In genomic region chr19:2944775-2945574, GRCh38 we compare ENCODE assay signal across 8 cellular contexts. TPM values are rescaled to one million over a fixed set of nuclear protein-coding genes. Genes with fewer than 3 reads are reported as not detected.
DNase-seq lines count a peak whose midpoint lies in the region; ATAC-seq lines count a peak whose summit lies in the region.

Gene ZNF77 (minus strand): TSS chr19:2944971. CDS start chr19:2944840, 131 bp downstream.

- H3K27me3 Mint-ChIP-seq in CD8-positive, alpha-beta memory T cell, result peaks cover 0 to 3% of the 10 kb centered on the region in 2 donors
- no peaks in the 10 kb centered on the region for H3K27me3 Mint-ChIP-seq in effector memory CD8-positive, alpha-beta T cell

- peak; percentile 93 for ATAC-seq in GM19467 (IDR thresholded peaks at IDR 0.05; ENCODE audit: unreplicated experiment)
- peak; percentile 97 for ATAC-seq in effector memory CD8-positive, alpha-beta T cell (replicated peaks)

- H3K4me3 Mint-ChIP-seq in CD8-positive, alpha-beta memory T cell, result peak within 1 kb of the TSS; percentile 94 to 100 (median 97)
- peak within 1 kb of the TSS; percentile 88 to 95 for H3K4me3 Mint-ChIP-seq in effector memory CD8-positive, alpha-beta T cell

- no peaks in the 10 kb centered on the region for H3K9me3 ChIP-seq in CD8-positive, alpha-beta memory T cell (ENCODE audit: low read length)

- peak within 1 kb of the TSS; percentile 86 for H3K4me3 ChIP-seq in CD8-positive, alpha-beta memory T cell (ENCODE audit: low read length)

- peaks cover 19% of the 10 kb centered on the region for H3K4me1 ChIP-seq in CD8-positive, alpha-beta memory T cell (ENCODE audit: insufficient read depth, low read length)

- peak within 1 kb of the TSS; percentile 96 to 99 (median 98) for H3K27ac Mint-ChIP-seq in CD8-positive, alpha-beta memory T cell
- H3K27ac Mint-ChIP-seq in effector memory CD8-positive, alpha-beta T cell, result peak within 1 kb of the TSS; percentile 89 to 97

- peaks cover 0 to 12% (median 2%) of the 10 kb centered on the region in 3 donors for H3K36me3 Mint-ChIP-seq in CD8-positive, alpha-beta memory T cell
- H3K36me3 Mint-ChIP-seq in effector memory CD8-positive, alpha-beta T cell (ENCODE audit: insufficient read depth), result peaks cover 17% of the 10 kb centered on the region

- no peaks in the 10 kb centered on the region for H3K36me3 ChIP-seq in CD8-positive, alpha-beta memory T cell (ENCODE audit: insufficient read depth, low read length)

- peak; percentile 98 to 99 (median 99) for DNase-seq in CD8-positive, alpha-beta memory T cell
- DNase-seq in HPDE6-E6E7 (ENCODE audit: extremely low spot score) (peak; percentile 100), NK-92 (lab: John Stamatoyannopoulos, UW; ENCODE audit: unreplicated experiment) (peak; percentile 96), medulla oblongata (ENCODE audit: extremely low spot score) (peak; percentile 99)
- DNase-seq in activated CD8-positive, alpha-beta memory T cell treated with anti-CD3 and anti-CD28 coated beads for 48 hours (ENCODE audit: low read depth in 2 of 3, low spot score in 2 of 3), result peak; percentile 92 to 95 (median 93)
- peak; percentile 98 to 99 (median 99) for DNase-seq in effector memory CD8-positive, alpha-beta T cell
- DNase-seq in stimulated activated CD4-positive, alpha-beta T cell treated with anti-CD3 and anti-CD28 coated beads, TNF-alpha, amount 100 ng/mL, for 48 hours (ENCODE audit: low read depth in 3 of 3), result peak; percentile 97 to 99 (median 98)

- H3K27ac ChIP-seq in CD8-positive, alpha-beta memory T cell (ENCODE audit: low read depth, low read length), result peak within 1 kb of the TSS; percentile 85

- H3K9me3 Mint-ChIP-seq in CD8-positive, alpha-beta memory T cell, result no peaks in the 10 kb centered on the region
- H3K9me3 Mint-ChIP-seq in effector memory CD8-positive, alpha-beta T cell, result no peaks in the 10 kb centered on the region

- no peaks in the 10 kb centered on the region for H3K27me3 ChIP-seq in CD8-positive, alpha-beta memory T cell (ENCODE audit: insufficient read depth, low read length, poor library complexity, severe bottlenecking)

- peaks cover 29 to 51% (median 31%) of the 10 kb centered on the region in 3 donors for H3K4me1 Mint-ChIP-seq in CD8-positive, alpha-beta memory T cell
- peaks cover 20 to 35% of the 10 kb centered on the region in 2 donors for H3K4me1 Mint-ChIP-seq in effector memory CD8-positive, alpha-beta T cell (ENCODE audit: low read depth in 2 of 2)

- CTCF ChIA-PET in CD8-positive, alpha-beta memory T cell (lab: Charles Lee), result no interaction called here

- POLR2A ChIA-PET in CD8-positive, alpha-beta memory T cell (lab: Charles Lee), result interaction anchor here (0.6 kb wide), 1 partner anchor 159 kb away, joined by 3 read pairs; no protein-coding TSS in a partner anchor

RNA-seq across cellular contexts. Expression of gene ZNF77, which starts in this region (rescaled TPM):
- total RNA-seq in CD8-positive, alpha-beta memory T cell, result 1 to 10 TPM; 3.8 to 4.1 TPM
- 3.1 TPM for polyA plus RNA-seq in CD8-positive, alpha-beta memory T cell

Comparison
In these comparisons a context has a peak if more than half of its experiments do, and no peak if none do; other contexts are left out.
1. Peak in every context shown above with its lines: DNase-seq, ATAC-seq, H3K4me3 ChIP-seq and H3K27ac ChIP-seq.